ENCODE assay signal across 12 cellular contexts in the genomic region with DNA sequence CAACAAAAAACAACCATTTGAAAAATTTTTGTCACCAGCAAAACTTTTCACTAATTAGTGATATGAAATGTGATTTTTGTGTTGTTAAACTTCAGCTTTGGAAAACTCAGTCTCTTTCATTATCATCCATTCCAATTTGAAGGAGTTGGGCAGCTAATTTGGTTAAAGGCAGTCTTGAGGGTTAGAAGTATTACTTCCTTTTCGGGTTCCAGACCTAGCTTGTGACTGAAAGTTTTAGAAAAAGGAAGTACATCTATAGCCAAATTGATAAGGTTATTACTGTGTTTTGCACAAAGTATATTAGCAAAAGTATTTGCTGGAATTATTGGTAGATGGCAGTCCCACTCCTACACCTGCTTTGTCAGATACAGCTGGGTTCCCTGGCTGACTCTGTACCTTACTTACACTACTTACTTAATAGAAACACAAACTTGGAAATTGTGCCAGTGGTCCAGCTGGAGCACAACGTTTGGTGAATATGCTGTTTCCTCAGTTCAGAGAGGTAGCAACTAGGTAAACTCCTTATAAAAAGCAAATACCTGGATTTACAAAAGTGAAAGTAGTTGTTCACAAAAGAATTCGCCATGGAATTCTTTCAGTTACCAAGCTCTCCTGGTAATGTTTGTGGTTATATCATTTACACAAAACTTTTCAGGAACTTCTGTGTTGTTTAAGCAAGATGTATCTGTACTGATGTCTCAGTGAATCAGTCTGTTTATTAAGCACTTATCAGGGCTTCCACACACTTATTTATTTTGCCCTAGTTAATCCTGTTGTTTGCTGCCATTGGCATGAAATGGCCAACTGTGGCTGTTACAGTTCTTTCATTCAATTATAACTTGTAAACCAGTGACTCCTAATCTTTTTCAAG. TPM values are rescaled to one million over a fixed set of nuclear protein-coding genes. Genes with fewer than 3 reads are reported as not detected.
DNase-seq lines count a peak whose midpoint lies in the region; ATAC-seq and TF ChIP-seq lines count a peak whose summit lies in the region.
"Had no signal": no experiment of that assay in that cellular context is flagged by ENCODE, and none has a peak within 500 bp of the region (broad histone marks: within the 10 kb centered on the region; RNA-seq: fewer than 3 reads in every experiment).

No MANE protein-coding gene starts in this region.

- peaks cover 38% of the 10 kb centered on the region for H3K4me1 Mint-ChIP-seq in activated naive CD4-positive, alpha-beta T cell treated with anti-CD3 and anti-CD28 coated beads, Interleukin-2, amount 10 ng/mL, durations not matched to agents 7 days and 5 days
- peaks cover 14% of the 10 kb centered on the region for H3K4me1 Mint-ChIP-seq in stimulated activated memory B cell treated with anti-CD40 and anti-IgM and Interleukin-4, amounts not matched to agents 10 μg/mL and 1 μg/mL and 100 μg/mL, for 72 hours
- H3K4me1 Mint-ChIP-seq in endothelial cell (ENCODE audit: unreplicated experiment), result no peaks in the 10 kb centered on the region

- CTCF ChIA-PET in activated naive CD4-positive, alpha-beta T cell treated with anti-CD3 and anti-CD28 coated beads, Interleukin-2, amount 10 ng/mL, durations not matched to agents 7 days and 5 days (lab: Charles Lee), result interaction anchor here (0.6 to 1.0 kb wide), 3 partner anchors 8 to 442 kb away, joined by 3 read pairs; no protein-coding TSS in a partner anchor

- H3K36me3 Mint-ChIP-seq in activated naive CD4-positive, alpha-beta T cell treated with anti-CD3 and anti-CD28 coated beads, Interleukin-2, amount 10 ng/mL, durations not matched to agents 7 days and 5 days, result peaks cover 67% of the 10 kb centered on the region
- peaks cover 43% of the 10 kb centered on the region for H3K36me3 Mint-ChIP-seq in stimulated activated memory B cell treated with anti-CD40 and anti-IgM and Interleukin-4, amounts not matched to agents 10 μg/mL and 1 μg/mL and 100 μg/mL, for 72 hours
- H3K36me3 Mint-ChIP-seq in endothelial cell (ENCODE audit: low read depth, unreplicated experiment), result peaks cover 4% of the 10 kb centered on the region

- H3K27me3 ChIP-seq in SJCRH30, result no peaks in the 10 kb centered on the region
- H3K27me3 ChIP-seq: esophagus muscularis mucosa had no signal

- no peak overlapping the region for H3K4me3 ChIP-seq in SJCRH30
- H3K4me3 ChIP-seq: esophagus muscularis mucosa had no signal

- H3K4me1 ChIP-seq in SJCRH30, result no peaks in the 10 kb centered on the region
- H3K4me1 ChIP-seq: esophagus muscularis mucosa had no signal

- H3K36me3 ChIP-seq in SJCRH30, result peaks cover 46% of the 10 kb centered on the region

- no peak for DNase-seq in activated naive CD4-positive, alpha-beta T cell treated with anti-CD3 and anti-CD28 coated beads, Interleukin-2, amount 10 ng/mL, durations not matched to agents 7 days and 5 days
- no peak for DNase-seq in activated naive CD4-positive, alpha-beta T cell treated with Interleukin-2 at 50 U/mL for 16 hours
- DNase-seq in SIG-M5 treated with dmso at 0.1 percent for 504 hours (lab: John Stamatoyannopoulos, UW; ENCODE audit: unreplicated experiment) (peak; percentile 65), SJCRH30 (no peak), endothelial cell (ENCODE audit: low spot score) (no peak), NCI-H748 treated with DMSO at 0.1 percent for 48 hours (lab: John Stamatoyannopoulos, UW) (no peak)
- DNase-seq: 8988T, NCI-H2227 treated with DMSO at 0.1 percent for 48 hours had no signal

- H3K27ac ChIP-seq in SJCRH30, result no peak overlapping the region
- H3K27ac ChIP-seq: esophagus muscularis mucosa had no signal

- TF ChIP-seq CTCF in endothelial cell (IDR thresholded peaks at IDR 0.05; ENCODE audit: unreplicated experiment), result no peak

- H3K27me3 Mint-ChIP-seq in activated naive CD4-positive, alpha-beta T cell treated with anti-CD3 and anti-CD28 coated beads, Interleukin-2, amount 10 ng/mL, durations not matched to agents 7 days and 5 days, result no peaks in the 10 kb centered on the region
- no peaks in the 10 kb centered on the region for H3K27me3 Mint-ChIP-seq in stimulated activated memory B cell treated with anti-CD40 and anti-IgM and Interleukin-4, amounts not matched to agents 10 μg/mL and 1 μg/mL and 100 μg/mL, for 72 hours
- no peaks in the 10 kb centered on the region for H3K27me3 Mint-ChIP-seq in endothelial cell (ENCODE audit: unreplicated experiment)

- ATAC-seq in HG03064 (IDR thresholded peaks at IDR 0.05; ENCODE audit: low read depth, unreplicated experiment), result peak; percentile 72
- peak; percentile 76 for ATAC-seq in stimulated activated memory B cell treated with anti-CD40 and anti-IgM and Interleukin-4, amounts not matched to agents 10 μg/mL and 1 μg/mL and 100 μg/mL, for 72 hours

- no peaks in the 10 kb centered on the region for H3K9me3 Mint-ChIP-seq in activated naive CD4-positive, alpha-beta T cell treated with anti-CD3 and anti-CD28 coated beads, Interleukin-2, amount 10 ng/mL, durations not matched to agents 7 days and 5 days
- H3K9me3 Mint-ChIP-seq in stimulated activated memory B cell treated with anti-CD40 and anti-IgM and Interleukin-4, amounts not matched to agents 10 μg/mL and 1 μg/mL and 100 μg/mL, for 72 hours, result no peaks in the 10 kb centered on the region
- H3K9me3 Mint-ChIP-seq in endothelial cell (ENCODE audit: unreplicated experiment), result no peaks in the 10 kb centered on the region
- H3K9me3 Mint-ChIP-seq: neural crest cell had no signal

- no peaks in the 10 kb centered on the region for H3K9me3 ChIP-seq in SJCRH30 (replicated peaks)
- H3K9me3 ChIP-seq: esophagus muscularis mucosa had no signal

- peak overlapping the region; percentile 37 for H3K27ac Mint-ChIP-seq in activated naive CD4-positive, alpha-beta T cell treated with anti-CD3 and anti-CD28 coated beads, Interleukin-2, amount 10 ng/mL, durations not matched to agents 7 days and 5 days
- H3K27ac Mint-ChIP-seq in stimulated activated memory B cell treated with anti-CD40 and anti-IgM and Interleukin-4, amounts not matched to agents 10 μg/mL and 1 μg/mL and 100 μg/mL, for 72 hours, result no peak overlapping the region
- no peak overlapping the region for H3K27ac Mint-ChIP-seq in endothelial cell (ENCODE audit: unreplicated experiment)

- no peak overlapping the region for H3K4me3 Mint-ChIP-seq in activated naive CD4-positive, alpha-beta T cell treated with anti-CD3 and anti-CD28 coated beads, Interleukin-2, amount 10 ng/mL, durations not matched to agents 7 days and 5 days
- H3K4me3 Mint-ChIP-seq in stimulated activated memory B cell treated with anti-CD40 and anti-IgM and Interleukin-4, amounts not matched to agents 10 μg/mL and 1 μg/mL and 100 μg/mL, for 72 hours, result no peak overlapping the region
- no peak overlapping the region for H3K4me3 Mint-ChIP-seq in endothelial cell (ENCODE audit: unreplicated experiment)
- H3K4me3 Mint-ChIP-seq: neural crest cell had no signal

RNA-seq across cellular contexts. Expression of gene TIPARP, which starts 31.6 kb away (rescaled TPM):
- 29.0 and 31.2 TPM in 2 replicates for total RNA-seq in SJCRH30 (2014; rRNA removed; shearing (Covaris generic))
- total RNA-seq in endothelial cell (ENCODE audit: unreplicated experiment), result 8.9 TPM
